In genomic region chr2:120436885-120437603, GRCh38 we compare ENCODE assay signal across 8 cellular contexts.
DNase-seq lines count a peak whose midpoint lies in the region; ATAC-seq and TF ChIP-seq lines count a peak whose summit lies in the region.

No MANE protein-coding gene starts in this region.

- TF ChIP-seq CTCF in CD14-positive monocyte (IDR thresholded peaks at IDR 0.05) (peak; percentile 22), GM13977 (IDR thresholded peaks at IDR 0.05; ENCODE audit: extremely low read depth, insufficient read depth, missing control alignments) (peak; percentile 51), chondrocyte (IDR thresholded peaks at IDR 0.05) (peak; percentile 49), esophagus squamous epithelium (IDR thresholded peaks at IDR 0.05) (peak in 3 of 6 experiments; percentile 23 to 56 (median 28))

- no peak overlapping the region for H3K4me3 Mint-ChIP-seq in CD14-positive monocyte
- no peak overlapping the region for H3K4me3 Mint-ChIP-seq in chondrocyte (ENCODE audit: unreplicated experiment)

- no peak overlapping the region for H2BK120ac ChIP-seq in trophoblast cell (ENCODE audit: insufficient read depth, low read length, poor library complexity)

- H3K9me3 Mint-ChIP-seq in CD14-positive monocyte = peaks cover 0 to 4% (median 0%) of the 10 kb centered on the region in 7 donors
- no peaks in the 10 kb centered on the region for H3K9me3 Mint-ChIP-seq in chondrocyte (ENCODE audit: low read depth)

- WGBS in trophoblast cell (ENCODE audit: extremely low coverage, insufficient coverage, insufficient read length) = no CpG with 5 or more reads among the region's 7 CpGs
- 79 to 84% methylated on average over 5 to 7 of the region's 7 CpGs for WGBS in esophagus squamous epithelium, 2 donors

- no peak overlapping the region for H4K91ac ChIP-seq in trophoblast cell (ENCODE audit: low read depth, low read length)

- in situ Hi-C loops in GM13977 (cut with MboI; ENCODE audit: low pct_unique_long_range_greater_than_20kb, low sequenced_read_pairs, unreplicated experiment) = no loop called here

- no peak overlapping the region for H3K27ac Mint-ChIP-seq in CD14-positive monocyte
- no peak overlapping the region for H3K27ac Mint-ChIP-seq in chondrocyte (ENCODE audit: unreplicated experiment)

- no peak overlapping the region for H3K18ac ChIP-seq in trophoblast cell (ENCODE audit: low read length)

- no peak overlapping the region for H2AFZ ChIP-seq in trophoblast cell (ENCODE audit: insufficient read depth, low read length, poor library complexity)

- no peaks in the 10 kb centered on the region for H3K36me3 ChIP-seq in trophoblast cell (ENCODE audit: control insufficient read depth in 1 of 2, insufficient read depth in 2 of 2, low read length in 2 of 2)
- H3K36me3 ChIP-seq in esophagus squamous epithelium = no peaks in the 10 kb centered on the region

- ATAC-seq in GM18861 (IDR thresholded peaks at IDR 0.05; ENCODE audit: unreplicated experiment) (no peak), GM21723 (IDR thresholded peaks at IDR 0.05; ENCODE audit: unreplicated experiment) (no peak)

- no peak overlapping the region for H4K12ac ChIP-seq in trophoblast cell (ENCODE audit: low read depth, low read length)

- no peak overlapping the region for H2BK5ac ChIP-seq in trophoblast cell (ENCODE audit: low read depth, low read length, poor library complexity)

- TF ChIP-seq POLR2A in esophagus squamous epithelium (IDR thresholded peaks at IDR 0.05) = no peak

- H3K4me1 Mint-ChIP-seq in CD14-positive monocyte (no peaks in the 10 kb centered on the region), chondrocyte (ENCODE audit: low read depth) (peaks cover 4% of the 10 kb centered on the region)

- no peak overlapping the region for H3K4me2 ChIP-seq in trophoblast cell (ENCODE audit: low read length)

- H3K27ac ChIP-seq in trophoblast cell (ENCODE audit: low read depth, low read length) (no peak overlapping the region), esophagus squamous epithelium (no peak overlapping the region)

- H3K14ac ChIP-seq in trophoblast cell (ENCODE audit: low read length) = no peak overlapping the region

- peaks cover 11% of the 10 kb centered on the region for H3K27me3 ChIP-seq in trophoblast cell (ENCODE audit: insufficient read depth, low read length)
- H3K27me3 ChIP-seq in esophagus squamous epithelium = peaks cover 0 to 74% (median 0%) of the 10 kb centered on the region in 4 donors

- DNase-seq in CD14-positive monocyte (ENCODE audit: low spot score) (peak; percentile 16), GM13977 (ENCODE audit: low spot score) (peak; percentile 71), NCI-H69 (lab: John Stamatoyannopoulos, UW) (peak; percentile 67), chondrocyte (ENCODE audit: low spot score) (no peak), trophoblast cell (peak; percentile 59 to 82), esophagus squamous epithelium (lab: John Stamatoyannopoulos, UW) (no peak)

- no peak overlapping the region for H3K9ac ChIP-seq in trophoblast cell (ENCODE audit: low read length)

- intact Hi-C loops in CD14-positive monocyte (cut with micrococcal nuclease) (no loop called here), esophagus squamous epithelium (cut with DNase I) (no loop called here)

- no peak overlapping the region for H3K4ac ChIP-seq in trophoblast cell (ENCODE audit: low read depth, low read length)

- H3K79me2 ChIP-seq in trophoblast cell (ENCODE audit: control insufficient read depth, insufficient read depth, low read length, poor library complexity) = no peaks in the 10 kb centered on the region

- no peak overlapping the region for H3K4me3 ChIP-seq in trophoblast cell (ENCODE audit: low read depth, low read length)
- no peak overlapping the region for H3K4me3 ChIP-seq in esophagus squamous epithelium

- H3K36me3 Mint-ChIP-seq in CD14-positive monocyte = no peaks in the 10 kb centered on the region
- no peaks in the 10 kb centered on the region for H3K36me3 Mint-ChIP-seq in chondrocyte (ENCODE audit: low read depth)

- no peak overlapping the region for H4K8ac ChIP-seq in trophoblast cell (ENCODE audit: low read depth, low read length)

- H2AK5ac ChIP-seq in trophoblast cell (ENCODE audit: low read length) = no peak overlapping the region

- H3K4me1 ChIP-seq in trophoblast cell (ENCODE audit: control insufficient read depth in 1 of 2, insufficient read depth in 2 of 2, low read length in 2 of 2) = peaks cover 0 to 1% of the 10 kb centered on the region in 2 experiments
- peaks cover 3 to 5% (median 4%) of the 10 kb centered on the region in 3 donors for H3K4me1 ChIP-seq in esophagus squamous epithelium

- no peak overlapping the region for H2BK12ac ChIP-seq in trophoblast cell (ENCODE audit: low read length)

- H3K79me1 ChIP-seq in trophoblast cell (ENCODE audit: low read length) = no peaks in the 10 kb centered on the region

- H3K9me3 ChIP-seq in trophoblast cell (ENCODE audit: insufficient read depth, low read depth, low read length) = no peaks in the 10 kb centered on the region
- no peaks in the 10 kb centered on the region for H3K9me3 ChIP-seq in esophagus squamous epithelium

- H3K27me3 Mint-ChIP-seq in CD14-positive monocyte (ENCODE audit: low read depth in 3 of 3) (peaks cover 27 to 38% (median 33%) of the 10 kb centered on the region in 3 donors), chondrocyte (ENCODE audit: low read depth) (peaks cover 31% of the 10 kb centered on the region)

- no peak overlapping the region for H3K23ac ChIP-seq in trophoblast cell (ENCODE audit: low read length)

Comparison
In these comparisons a context has a peak if more than half of its experiments do, and no peak if none do; other contexts are left out.
1. DNase-seq: peak in CD14-positive monocyte (single experiment), GM13977 (single experiment), NCI-H69 (single experiment) and trophoblast cell (2 of 2); none in chondrocyte (single experiment) and esophagus squamous epithelium (single experiment).